Comparison of ENCODE assay signal across 2 cellular contexts in genomic region chr20:24118781-24119175, GRCh38.
TF ChIP-seq lines count a peak whose summit lies in the region.

No MANE protein-coding gene starts in this region.

TF ChIP-seq in SK-N-SH, 30 proteins besides CTCF, POLR2A, EP300 and RAD21 (continued from another document):
- TF ChIP-seq, protein P1, sequence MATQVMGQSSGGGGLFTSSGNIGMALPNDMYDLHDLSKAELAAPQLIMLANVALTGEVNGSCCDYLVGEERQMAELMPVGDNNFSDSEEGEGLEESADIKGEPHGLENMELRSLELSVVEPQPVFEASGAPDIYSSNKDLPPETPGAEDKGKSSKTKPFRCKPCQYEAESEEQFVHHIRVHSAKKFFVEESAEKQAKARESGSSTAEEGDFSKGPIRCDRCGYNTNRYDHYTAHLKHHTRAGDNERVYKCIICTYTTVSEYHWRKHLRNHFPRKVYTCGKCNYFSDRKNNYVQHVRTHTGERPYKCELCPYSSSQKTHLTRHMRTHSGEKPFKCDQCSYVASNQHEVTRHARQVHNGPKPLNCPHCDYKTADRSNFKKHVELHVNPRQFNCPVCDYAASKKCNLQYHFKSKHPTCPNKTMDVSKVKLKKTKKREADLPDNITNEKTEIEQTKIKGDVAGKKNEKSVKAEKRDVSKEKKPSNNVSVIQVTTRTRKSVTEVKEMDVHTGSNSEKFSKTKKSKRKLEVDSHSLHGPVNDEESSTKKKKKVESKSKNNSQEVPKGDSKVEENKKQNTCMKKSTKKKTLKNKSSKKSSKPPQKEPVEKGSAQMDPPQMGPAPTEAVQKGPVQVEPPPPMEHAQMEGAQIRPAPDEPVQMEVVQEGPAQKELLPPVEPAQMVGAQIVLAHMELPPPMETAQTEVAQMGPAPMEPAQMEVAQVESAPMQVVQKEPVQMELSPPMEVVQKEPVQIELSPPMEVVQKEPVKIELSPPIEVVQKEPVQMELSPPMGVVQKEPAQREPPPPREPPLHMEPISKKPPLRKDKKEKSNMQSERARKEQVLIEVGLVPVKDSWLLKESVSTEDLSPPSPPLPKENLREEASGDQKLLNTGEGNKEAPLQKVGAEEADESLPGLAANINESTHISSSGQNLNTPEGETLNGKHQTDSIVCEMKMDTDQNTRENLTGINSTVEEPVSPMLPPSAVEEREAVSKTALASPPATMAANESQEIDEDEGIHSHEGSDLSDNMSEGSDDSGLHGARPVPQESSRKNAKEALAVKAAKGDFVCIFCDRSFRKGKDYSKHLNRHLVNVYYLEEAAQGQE (IDR thresholded peaks at IDR 0.05; ENCODE audit: low read depth, low read length), result no peak
- TF ChIP-seq GABPA (IDR thresholded peaks at IDR 0.05; ENCODE audit: low read depth) (no peak), SMC3 (IDR thresholded peaks at IDR 0.05; ENCODE audit: low read depth, low read length) (no peak), RFX5 (IDR thresholded peaks at IDR 0.05; ENCODE audit: low read length) (no peak), NRF1 (IDR thresholded peaks at IDR 0.05; ENCODE audit: low read depth, low read length) (no peak), NFIC (IDR thresholded peaks at IDR 0.05; ENCODE audit: borderline replicate concordance) (no peak), RXRA (IDR thresholded peaks at IDR 0.05; ENCODE audit: borderline replicate concordance, low read depth) (no peak), CHD2 (IDR thresholded peaks at IDR 0.05; ENCODE audit: low read length, partially characterized antibody) (no peak), PBX3 (IDR thresholded peaks at IDR 0.05) (no peak), FOXJ3 (CRISPR knock-in tag; IDR thresholded peaks at IDR 0.05) (no peak), TAF1 (IDR thresholded peaks at IDR 0.05; ENCODE audit: borderline replicate concordance, low read depth, low read length) (no peak), FOSL2 (IDR thresholded peaks at IDR 0.05; ENCODE audit: borderline replicate concordance, low read depth) (no peak), YY1 (IDR thresholded peaks at IDR 0.05; ENCODE audit: low read depth) (no peak), SIN3A (IDR thresholded peaks at IDR 0.05; ENCODE audit: borderline replicate concordance, low read depth, low read length) (no peak), TCF12 (IDR thresholded peaks at IDR 0.05) (no peak), EZH2phosphoT487 (IDR thresholded peaks at IDR 0.05; ENCODE audit: borderline replicate concordance, low read depth) (no peak)
- TF ChIP-seq, protein P2, sequence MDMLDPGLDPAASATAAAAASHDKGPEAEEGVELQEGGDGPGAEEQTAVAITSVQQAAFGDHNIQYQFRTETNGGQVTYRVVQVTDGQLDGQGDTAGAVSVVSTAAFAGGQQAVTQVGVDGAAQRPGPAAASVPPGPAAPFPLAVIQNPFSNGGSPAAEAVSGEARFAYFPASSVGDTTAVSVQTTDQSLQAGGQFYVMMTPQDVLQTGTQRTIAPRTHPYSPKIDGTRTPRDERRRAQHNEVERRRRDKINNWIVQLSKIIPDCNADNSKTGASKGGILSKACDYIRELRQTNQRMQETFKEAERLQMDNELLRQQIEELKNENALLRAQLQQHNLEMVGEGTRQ (IDR thresholded peaks at IDR 0.05; ENCODE audit: borderline replicate concordance, low read depth, low read length), result no peak
TF ChIP-seq in SK-N-SH: peak in this region for 0.

TF ChIP-seq in SK-N-SH treated with all-trans-retinoic acid at 6 μM for 48 hours, 23 proteins besides CTCF, POLR2A, EP300 and RAD21 (continued from another document):
- TF ChIP-seq TSHZ2 (CRISPR knock-in tag; IDR thresholded peaks at IDR 0.05) (no peak), TCF4 (CRISPR knock-in tag; IDR thresholded peaks at IDR 0.05; ENCODE audit: borderline replicate concordance) (no peak), ZFP30 (CRISPR knock-in tag; IDR thresholded peaks at IDR 0.05) (no peak), OSR1 (CRISPR knock-in tag; IDR thresholded peaks at IDR 0.05) (no peak), CREB5 (CRISPR knock-in tag; IDR thresholded peaks at IDR 0.05; ENCODE audit: low read depth) (no peak), ZC3H10 (CRISPR knock-in tag; IDR thresholded peaks at IDR 0.05) (no peak), SNAI2 (CRISPR knock-in tag; IDR thresholded peaks at IDR 0.05) (no peak), ZFP3 (CRISPR knock-in tag; IDR thresholded peaks at IDR 0.05) (no peak), RARB (CRISPR knock-in tag; IDR thresholded peaks at IDR 0.05) (no peak)
TF ChIP-seq in SK-N-SH treated with all-trans-retinoic acid at 6 μM for 48 hours: peak in this region for 0.
